Comparison of ENCODE assay signal across 9 cellular contexts in the genomic region with DNA sequence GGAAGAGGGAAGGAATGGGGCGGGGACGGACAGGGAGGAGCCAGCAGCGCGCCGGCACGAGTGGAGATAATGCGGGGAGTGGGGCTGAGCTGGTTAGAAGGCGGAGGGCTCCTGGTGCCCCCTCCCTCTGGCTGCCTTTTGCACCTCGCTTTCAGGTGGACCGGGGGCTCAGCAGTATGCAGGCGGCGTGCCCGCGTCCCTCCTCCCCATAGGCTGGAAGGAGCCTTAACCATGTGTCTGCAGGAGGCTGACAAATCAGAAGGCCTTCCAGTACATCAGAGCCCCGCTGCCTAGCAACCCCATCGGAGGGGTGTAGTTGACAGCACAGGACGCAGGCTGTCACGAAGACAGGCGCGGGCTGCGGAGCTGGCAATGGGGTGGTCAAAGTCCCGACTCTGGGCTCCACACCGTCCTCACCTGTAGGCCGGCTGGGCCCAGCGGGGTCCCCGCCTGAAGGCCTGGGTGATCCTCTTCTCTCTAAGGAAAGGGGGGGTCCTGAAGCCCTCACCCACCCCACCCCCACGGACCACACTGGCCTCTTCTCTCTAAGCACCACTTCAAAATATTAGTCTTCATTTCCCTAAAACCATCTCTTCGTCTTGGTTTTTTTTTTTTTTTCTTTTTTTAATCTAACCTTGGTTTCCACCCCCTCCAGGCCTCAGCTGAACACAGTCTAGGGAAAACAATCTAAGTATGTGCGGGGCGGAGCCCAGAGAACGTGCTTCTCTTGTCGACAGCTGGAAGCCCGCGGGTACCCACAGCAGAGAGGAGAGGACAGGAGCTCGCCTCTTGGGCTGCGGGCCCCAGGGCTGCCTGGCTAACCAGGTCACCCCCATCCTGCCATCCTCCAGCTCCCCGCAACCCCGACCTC. TPM values are rescaled to one million over a fixed set of nuclear protein-coding genes. Genes with fewer than 3 reads are reported as not detected.
DNase-seq lines count a peak whose midpoint lies in the region; ATAC-seq, FAIRE-seq and TF ChIP-seq lines count a peak whose summit lies in the region.
"Had no signal": no experiment of that assay in that cellular context is flagged by ENCODE, and none has a peak within 500 bp of the region (broad histone marks: within the 10 kb centered on the region; RNA-seq: fewer than 3 reads in every experiment).

No MANE protein-coding gene starts in this region.

- H3K4me1 ChIP-seq in keratinocyte (ENCODE audit: control insufficient read depth, extremely low read depth, insufficient read depth, low read length), result peaks cover 14% of the 10 kb centered on the region

- no peak for TF ChIP-seq CTCF in WTC11 (IDR thresholded peaks at IDR 0.05)
- no peak for TF ChIP-seq CTCF in keratinocyte (optimal IDR thresholded peaks at IDR 0.05 in 1 of 3, IDR thresholded peaks at IDR 0.05 in 1 of 3, conservative IDR thresholded peaks at IDR 0.05 in 1 of 3; ENCODE audit: extremely low read depth in 1 of 3, insufficient read depth in 2 of 3, low read length in 3 of 3)

- CTCF ChIA-PET in WTC11 (lab: Charles Lee), result interaction anchor here (0.6 to 2.6 kb wide), 10 partner anchors 16 to 258 kb away, joined by 3 to 10 read pairs (median 5); a partner anchor contains a TSS

- H3K4me3 Mint-ChIP-seq in WTC11, result peak overlapping the region; percentile 65

- H3K27ac Mint-ChIP-seq in WTC11, result no peak overlapping the region

- dilution Hi-C loops in keratinocyte (cut with MboI; ENCODE audit: extremely low pct_ligation_motif_present, low sequenced_read_pairs), result no loop called here

- peak overlapping the region; percentile 76 for H3K4me2 ChIP-seq in keratinocyte (ENCODE audit: control insufficient read depth, extremely low read depth, insufficient read depth, low read depth, low read length)

- POLR2A ChIA-PET in WTC11 (lab: Charles Lee), result interaction anchor here (0.5 to 1.5 kb wide), 5 partner anchors 33 to 91 kb away, joined by 3 to 13 read pairs (median 5); no protein-coding TSS in a partner anchor

- FAIRE-seq in keratinocyte (lab: Jason Lieb, UNC), result no peak
- FAIRE-seq: A204.1 had no signal

- H3K9me1 ChIP-seq in keratinocyte (ENCODE audit: control insufficient read depth, extremely low read depth, insufficient read depth, low read length), result no peaks in the 10 kb centered on the region

- peak overlapping the region; percentile 46 for H2AFZ ChIP-seq in keratinocyte (ENCODE audit: control insufficient read depth, low read length)

- H4K20me1 ChIP-seq in keratinocyte (ENCODE audit: control insufficient read depth, extremely low read depth, insufficient read depth, low read length), result no peaks in the 10 kb centered on the region

- no peaks in the 10 kb centered on the region for H3K79me2 ChIP-seq in keratinocyte (ENCODE audit: control insufficient read depth, insufficient read depth, low read length)

- H3K4me1 Mint-ChIP-seq in WTC11, result peaks cover 65% of the 10 kb centered on the region

- H3K9ac ChIP-seq in keratinocyte (ENCODE audit: control insufficient read depth, extremely low read depth, insufficient read depth, low read length), result no peak overlapping the region

- peaks cover 32% of the 10 kb centered on the region for H3K36me3 Mint-ChIP-seq in WTC11

- no peaks in the 10 kb centered on the region for H3K9me3 ChIP-seq in keratinocyte (ENCODE audit: control insufficient read depth, low read depth, low read length)

- ATAC-seq in HG02852 (IDR thresholded peaks at IDR 0.05; ENCODE audit: unreplicated experiment) (peak; percentile 58), WTC11 (peak; percentile 71)

- H3K4me3 ChIP-seq in keratinocyte (ENCODE audit: control insufficient read depth in 2 of 3, extremely low read depth in 1 of 3, insufficient read depth in 2 of 3, low read depth in 1 of 3, low read length in 3 of 3), result peak overlapping the region in 2 of 3 experiments; percentile 48 to 51

- H3K9me3 Mint-ChIP-seq in WTC11, result no peaks in the 10 kb centered on the region

- peaks cover 9% of the 10 kb centered on the region for H3K27me3 ChIP-seq in keratinocyte (ENCODE audit: control insufficient read depth, extremely low read depth, insufficient read depth, low read length)

- no peak overlapping the region for H3K27ac ChIP-seq in keratinocyte (ENCODE audit: control insufficient read depth, insufficient read depth, low read length)

- peaks cover 9% of the 10 kb centered on the region for H3K27me3 Mint-ChIP-seq in WTC11 (ENCODE audit: low read depth)

- no peaks in the 10 kb centered on the region for H3K36me3 ChIP-seq in keratinocyte (ENCODE audit: control insufficient read depth in 2 of 2, extremely low read depth in 1 of 2, insufficient read depth in 2 of 2, low read length in 2 of 2)

- DNase-seq in NCI-H1436 (lab: John Stamatoyannopoulos, UW) (peak; percentile 29), NCI-H1436 treated with DMSO at 0.1 percent for 48 hours (lab: John Stamatoyannopoulos, UW) (no peak), NCI-H187 treated with DMSO at 0.1 percent for 48 hours (lab: John Stamatoyannopoulos, UW) (peak; percentile 73), WTC11 (ENCODE audit: low spot score) (peak; percentile 88), cerebellar cortex (ENCODE audit: low spot score) (peak; percentile 97), keratinocyte (ENCODE audit: low read depth, low spot score) (no peak)
- peak in 2 of 3 donors; percentile 37 to 38 for DNase-seq in stimulated activated CD4-positive, alpha-beta T cell treated with anti-CD3 and anti-CD28 coated beads, Interleukin-12 subunit alpha, Interleukin-12 subunit beta, amount 100 ng/mL, for 48 hours (ENCODE audit: low read depth in 2 of 3, low spot score in 1 of 3)

TF ChIP-seq in WTC11, 78 proteins besides CTCF, POLR2A, EP300 and RAD21 (continues in another document):
- no peak for TF ChIP-seq ZNF396 (CRISPR knock-in tag; IDR thresholded peaks at IDR 0.05; ENCODE audit: borderline replicate concordance)
- TF ChIP-seq ZNF232 (CRISPR knock-in tag; IDR thresholded peaks at IDR 0.05), result no peak
- TF ChIP-seq FOXK1 (CRISPR knock-in tag; IDR thresholded peaks at IDR 0.05), result 0 out of 2 replicates have a peak, but pooled peaks have one; percentile 41
- TF ChIP-seq, protein P1, sequence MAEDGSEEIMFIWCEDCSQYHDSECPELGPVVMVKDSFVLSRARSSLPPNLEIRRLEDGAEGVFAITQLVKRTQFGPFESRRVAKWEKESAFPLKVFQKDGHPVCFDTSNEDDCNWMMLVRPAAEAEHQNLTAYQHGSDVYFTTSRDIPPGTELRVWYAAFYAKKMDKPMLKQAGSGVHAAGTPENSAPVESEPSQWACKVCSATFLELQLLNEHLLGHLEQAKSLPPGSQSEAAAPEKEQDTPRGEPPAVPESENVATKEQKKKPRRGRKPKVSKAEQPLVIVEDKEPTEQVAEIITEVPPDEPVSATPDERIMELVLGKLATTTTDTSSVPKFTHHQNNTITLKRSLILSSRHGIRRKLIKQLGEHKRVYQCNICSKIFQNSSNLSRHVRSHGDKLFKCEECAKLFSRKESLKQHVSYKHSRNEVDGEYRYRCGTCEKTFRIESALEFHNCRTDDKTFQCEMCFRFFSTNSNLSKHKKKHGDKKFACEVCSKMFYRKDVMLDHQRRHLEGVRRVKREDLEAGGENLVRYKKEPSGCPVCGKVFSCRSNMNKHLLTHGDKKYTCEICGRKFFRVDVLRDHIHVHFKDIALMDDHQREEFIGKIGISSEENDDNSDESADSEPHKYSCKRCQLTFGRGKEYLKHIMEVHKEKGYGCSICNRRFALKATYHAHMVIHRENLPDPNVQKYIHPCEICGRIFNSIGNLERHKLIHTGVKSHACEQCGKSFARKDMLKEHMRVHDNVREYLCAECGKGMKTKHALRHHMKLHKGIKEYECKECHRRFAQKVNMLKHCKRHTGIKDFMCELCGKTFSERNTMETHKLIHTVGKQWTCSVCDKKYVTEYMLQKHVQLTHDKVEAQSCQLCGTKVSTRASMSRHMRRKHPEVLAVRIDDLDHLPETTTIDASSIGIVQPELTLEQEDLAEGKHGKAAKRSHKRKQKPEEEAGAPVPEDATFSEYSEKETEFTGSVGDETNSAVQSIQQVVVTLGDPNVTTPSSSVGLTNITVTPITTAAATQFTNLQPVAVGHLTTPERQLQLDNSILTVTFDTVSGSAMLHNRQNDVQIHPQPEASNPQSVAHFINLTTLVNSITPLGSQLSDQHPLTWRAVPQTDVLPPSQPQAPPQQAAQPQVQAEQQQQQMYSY (CRISPR knock-in tag; IDR thresholded peaks at IDR 0.05), result peak; percentile 69; the same call in 1 of the 2 replicates
- TF ChIP-seq IRF2 (CRISPR knock-in tag; IDR thresholded peaks at IDR 0.05; ENCODE audit: borderline replicate concordance, low read depth), result no peak
- no peak for TF ChIP-seq ZNF219 (CRISPR knock-in tag; IDR thresholded peaks at IDR 0.05; ENCODE audit: borderline replicate concordance)
- no peak for TF ChIP-seq NFATC4 (CRISPR knock-in tag; IDR thresholded peaks at IDR 0.05)
- TF ChIP-seq, protein P2, sequence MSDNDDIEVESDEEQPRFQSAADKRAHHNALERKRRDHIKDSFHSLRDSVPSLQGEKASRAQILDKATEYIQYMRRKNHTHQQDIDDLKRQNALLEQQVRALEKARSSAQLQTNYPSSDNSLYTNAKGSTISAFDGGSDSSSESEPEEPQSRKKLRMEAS (CRISPR knock-in tag; IDR thresholded peaks at IDR 0.05), result peak; percentile 82
- TF ChIP-seq, protein P3, sequence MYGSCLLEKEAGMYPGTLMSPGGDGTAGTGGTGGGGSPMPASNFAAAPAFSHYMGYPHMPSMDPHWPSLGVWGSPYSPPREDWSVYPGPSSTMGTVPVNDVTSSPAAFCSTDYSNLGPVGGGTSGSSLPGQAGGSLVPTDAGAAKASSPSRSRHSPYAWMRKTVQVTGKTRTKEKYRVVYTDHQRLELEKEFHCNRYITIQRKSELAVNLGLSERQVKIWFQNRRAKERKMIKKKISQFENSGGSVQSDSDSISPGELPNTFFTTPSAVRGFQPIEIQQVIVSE (CRISPR knock-in tag; IDR thresholded peaks at IDR 0.05; ENCODE audit: borderline replicate concordance), result no peak

RNA-seq across cellular contexts. Expression of a gene that starts 44.5 kb away (rescaled TPM):
- total RNA-seq in WTC11 (2021), result 147 to 155 TPM (median 152 TPM) in 3 replicates
- 10.0 to 13.9 TPM (median 10.3 TPM) in 3 replicates for polyA plus RNA-seq in keratinocyte
- polyA plus RNA-seq in keratinocyte (2011; ENCODE audit: low read depth), result 9.4 TPM
- 7.9 and 9.5 TPM in 2 replicates for polyA plus RNA-seq in keratinocyte (2011; cell fraction: cytosol; rRNA removed)
- polyA plus RNA-seq in keratinocyte (2011; cell fraction: nucleus; rRNA removed), result 21.3 and 27.0 TPM in 2 replicates
- polyA plus RNA-seq in keratinocyte (2012; ENCODE audit: low replicate concordance), result 14.1 and 15.5 TPM in 2 replicates
- 26.6 to 81.5 TPM (median 27.8 TPM) in 3 replicates for polyA minus RNA-seq in keratinocyte
- 13.4 TPM for polyA minus RNA-seq in keratinocyte (2011; cell fraction: cytosol; rRNA and poly(A)+ RNA removed)
- polyA minus RNA-seq in keratinocyte (2011; cell fraction: nucleus; rRNA and poly(A)+ RNA removed), result 10.6 and 24.5 TPM in 2 replicates

Comparison
In these comparisons a context has a peak if more than half of its experiments do, and no peak if none do; other contexts are left out.
1. DNase-seq: peak in NCI-H1436 (single experiment), NCI-H187 treated with DMSO at 0.1 percent for 48 hours (single experiment), WTC11 (single experiment), cerebellar cortex (single experiment) and stimulated activated CD4-positive, alpha-beta T cell treated with anti-CD3 and anti-CD28 coated beads, Interleukin-12 subunit alpha, Interleukin-12 subunit beta, amount 100 ng/mL, for 48 hours (2 of 3); none in NCI-H1436 treated with DMSO at 0.1 percent for 48 hours (single experiment) and keratinocyte (single experiment).